Comparison of ENCODE assay signal across 1 cellular context in genomic region chr6:3017304-3017703, GRCh38.
A peak's percentile ranks its signal among the peaks of the same experiment; 100 is the strongest.
TF ChIP-seq lines count a peak whose summit lies in the region.

No MANE protein-coding gene starts in this region.

TF ChIP-seq in K562, 482 proteins besides CTCF, POLR2A, EP300 and RAD21:
- TF ChIP-seq ZHX1 (conservative IDR thresholded peaks at IDR 0.05; ENCODE audit: low read length): no peak
- peak; percentile 38 for TF ChIP-seq FIP1L1 (IDR thresholded peaks at IDR 0.05; ENCODE audit: low read depth, low read length, poor library complexity, severe bottlenecking)
- 0 out of 2 replicates have a peak, but pooled peaks have one; percentile 31 for TF ChIP-seq MYNN (IDR thresholded peaks at IDR 0.05)
- no peak for TF ChIP-seq MYNN (CRISPR knock-in tag; IDR thresholded peaks at IDR 0.05)
- peak; percentile 58 for TF ChIP-seq RBFOX2 (IDR thresholded peaks at IDR 0.05; ENCODE audit: low read depth, low read length)
- TF ChIP-seq PCBP1 (IDR thresholded peaks at IDR 0.05; ENCODE audit: low read depth, low read length, poor library complexity, severe bottlenecking): peak; percentile 38
- peak; percentile 40; the same call in 1 of the 2 replicates for TF ChIP-seq SUPT5H (IDR thresholded peaks at IDR 0.05)
- peak; percentile 87 for TF ChIP-seq POLR2G (IDR thresholded peaks at IDR 0.05; ENCODE audit: low read depth, low read length)
- peak; percentile 28 for TF ChIP-seq POLR2B (IDR thresholded peaks at IDR 0.05; ENCODE audit: low read depth, partially characterized antibody)
- no peak for TF ChIP-seq ZNF408 (CRISPR knock-in tag; IDR thresholded peaks at IDR 0.05; ENCODE audit: low read depth)
